1 cellular context compared by ENCODE assay signal in genomic region chr11:107856981-107857517, GRCh38.
A peak's percentile ranks its signal among the peaks of the same experiment; 100 is the strongest.
TF ChIP-seq lines count a peak whose summit lies in the region.

No MANE protein-coding gene starts in this region.

TF ChIP-seq in HEK293, 187 proteins besides CTCF, POLR2A, EP300 and RAD21 (continued from another document):
- no peak for TF ChIP-seq ZSCAN5A (tag by site-specific recombination; IDR thresholded peaks at IDR 0.05)
- TF ChIP-seq HOXA7 (CRISPR knock-in tag; IDR thresholded peaks at IDR 0.05; ENCODE audit: borderline replicate concordance) = no peak
- no peak for TF ChIP-seq ZSCAN16 (tag by site-specific recombination; IDR thresholded peaks at IDR 0.05)
- no peak for TF ChIP-seq ZNF624 (tag by site-specific recombination; IDR thresholded peaks at IDR 0.05)
- peak; percentile 93 for TF ChIP-seq SP2 (tag by site-specific recombination; IDR thresholded peaks at IDR 0.05)
- no peak for TF ChIP-seq ZNF660 (tag by site-specific recombination; IDR thresholded peaks at IDR 0.05)
- no peak for TF ChIP-seq ZNF324 (tag by site-specific recombination; IDR thresholded peaks at IDR 0.05)
- TF ChIP-seq ZNF350 (tag by site-specific recombination; IDR thresholded peaks at IDR 0.05) = no peak
- TF ChIP-seq RBAK (tag by site-specific recombination; IDR thresholded peaks at IDR 0.05) = no peak
- TF ChIP-seq INSM2 (tag by site-specific recombination; IDR thresholded peaks at IDR 0.05) = no peak
- TF ChIP-seq ZNF366 (tag by site-specific recombination; conservative IDR thresholded peaks at IDR 0.05) = peak; percentile 99
- TF ChIP-seq ZNF514 (tag by site-specific recombination; IDR thresholded peaks at IDR 0.05) = no peak
- no peak for TF ChIP-seq ZNF645 (tag by site-specific recombination; IDR thresholded peaks at IDR 0.05)
- 0 out of 2 replicates have a peak, but pooled peaks have one; percentile 4 for TF ChIP-seq ZNF398 (tag by site-specific recombination; IDR thresholded peaks at IDR 0.05)
- TF ChIP-seq ZNF529 (tag by site-specific recombination; IDR thresholded peaks at IDR 0.05; ENCODE audit: insufficient replicate concordance) = no peak
- no peak for TF ChIP-seq ZNF10 (tag by site-specific recombination; IDR thresholded peaks at IDR 0.05)
- TF ChIP-seq IKZF3 (tag by site-specific recombination; IDR thresholded peaks at IDR 0.05) = peak; percentile 31; the same call in 1 of the 2 replicates
- no peak for TF ChIP-seq ZNF473 (tag by site-specific recombination; IDR thresholded peaks at IDR 0.05)
- TF ChIP-seq PRDM6 (tag by site-specific recombination; IDR thresholded peaks at IDR 0.05) = no peak
- no peak for TF ChIP-seq ZBTB44 (tag by site-specific recombination; IDR thresholded peaks at IDR 0.05)
- TF ChIP-seq GLIS1 (tag by site-specific recombination; IDR thresholded peaks at IDR 0.05) = no peak
- TF ChIP-seq GLIS2 (tag by site-specific recombination; IDR thresholded peaks at IDR 0.05) = no peak
- TF ChIP-seq ZNF221 (tag by site-specific recombination; IDR thresholded peaks at IDR 0.05; ENCODE audit: borderline replicate concordance) = no peak
- TF ChIP-seq ZNF501 (tag by site-specific recombination; IDR thresholded peaks at IDR 0.05) = no peak
- peak; percentile 82 for TF ChIP-seq PRDM1 (tag by site-specific recombination; IDR thresholded peaks at IDR 0.05)
- TF ChIP-seq SP3 (tag by site-specific recombination; IDR thresholded peaks at IDR 0.05) = peak; percentile 77
- TF ChIP-seq ZBTB7A (tag by site-specific recombination; IDR thresholded peaks at IDR 0.05; ENCODE audit: low read depth) = no peak
- no peak for TF ChIP-seq ZFP41 (tag by site-specific recombination; IDR thresholded peaks at IDR 0.05; ENCODE audit: borderline replicate concordance)
- TF ChIP-seq ZNF169 (tag by site-specific recombination; IDR thresholded peaks at IDR 0.05) = no peak
- no peak for TF ChIP-seq ZNF658 (tag by site-specific recombination; IDR thresholded peaks at IDR 0.05)
- TF ChIP-seq ZNF24 (tag by site-specific recombination; IDR thresholded peaks at IDR 0.05) = no peak
